In genomic region chr1:225965231-225965630, GRCh38 we compare ENCODE assay signal across 25 cellular contexts. TPM values are rescaled to one million over a fixed set of nuclear protein-coding genes. Genes with fewer than 3 reads are reported as not detected.
"Had no signal": no experiment of that assay in that cellular context is flagged by ENCODE, and none has a peak within 500 bp of the region (broad histone marks: within the 10 kb centered on the region; RNA-seq: fewer than 3 reads in every experiment).

No MANE protein-coding gene starts in this region.

- H3K9me3 Mint-ChIP-seq: activated naive CD8-positive, alpha-beta T cell treated with anti-CD3 and anti-CD28 coated beads, Interleukin-2, amount 10 ng/mL, durations not matched to agents 7 days and 5 days; activated T-helper 17 cell treated with anti-CD3 and anti-CD28 coated beads, Interleukin-2, amount 50 U/mL, for 72 hours had no signal

- H3K36me3 ChIP-seq: adrenal gland, breast epithelium, MG63, SJSA1 had no signal

- DNase-seq: activated CD4-positive, alpha-beta T cell treated with anti-CD3 and anti-CD28 coated beads for 48 hours; activated CD4-positive, alpha-beta T cell treated with anti-CD3 and anti-CD28 coated beads, Interleukin-2, amount 50 U/mL, for 4 hours; activated CD4-positive, CD25-positive, alpha-beta regulatory T cell treated with anti-CD3 and anti-CD28 coated beads, Interleukin-2, amount 50 U/mL, for 72 hours; activated CD8-positive, alpha-beta memory T cell treated with anti-CD3 and anti-CD28 coated beads for 24 hours; activated naive CD4-positive, alpha-beta T cell treated with anti-CD3 and anti-CD28 coated beads, Interleukin-2, amount 50 U/mL, for 16 hours; activated naive CD8-positive, alpha-beta T cell treated with anti-CD3 and anti-CD28 coated beads, Interleukin-2, amount 10 ng/mL, durations not matched to agents 7 days and 5 days; activated T-cell treated with anti-CD3 and anti-CD28 coated beads for 4 hours; aorta; caudate nucleus; MG63; MV-4-11; NCI-H1092 treated with DMSO at 0.1 percent for 48 hours; NCI-H1436; NCI-H1694 treated with DMSO at 0.1 percent for 48 hours; NCI-H2029 treated with DMSO at 0.1 percent for 48 hours; NCI-H510A treated with DMSO at 0.1 percent for 48 hours; PC-3; SHP77; T-helper 17 cell; T-helper 9 cell had no signal

- ATAC-seq: activated T-helper 17 cell treated with anti-CD3 and anti-CD28 coated beads, Interleukin-2, amount 50 U/mL, for 72 hours; PC-3; T-helper 17 cell; WTC11 had no signal

- H3K27ac ChIP-seq: breast epithelium, SJSA1 had no signal

- H3K4me1 Mint-ChIP-seq: activated T-helper 17 cell treated with anti-CD3 and anti-CD28 coated beads, Interleukin-2, amount 50 U/mL, for 72 hours; WTC11 had no signal

- H3K4me3 Mint-ChIP-seq: activated naive CD8-positive, alpha-beta T cell treated with anti-CD3 and anti-CD28 coated beads, Interleukin-2, amount 10 ng/mL, durations not matched to agents 7 days and 5 days; activated T-helper 17 cell treated with anti-CD3 and anti-CD28 coated beads, Interleukin-2, amount 50 U/mL, for 72 hours; T-helper 17 cell; WTC11 had no signal

- H3K4me3 ChIP-seq: adrenal gland, breast epithelium, MG63, SJSA1 had no signal

- H3K27me3 ChIP-seq: adrenal gland, breast epithelium, MG63, SJSA1 had no signal

- H3K4me1 ChIP-seq: adrenal gland, breast epithelium, SJSA1 had no signal

- H3K36me3 Mint-ChIP-seq: activated naive CD8-positive, alpha-beta T cell treated with anti-CD3 and anti-CD28 coated beads, Interleukin-2, amount 10 ng/mL, durations not matched to agents 7 days and 5 days had no signal

- H3K27me3 Mint-ChIP-seq: activated T-helper 17 cell treated with anti-CD3 and anti-CD28 coated beads, Interleukin-2, amount 50 U/mL, for 72 hours had no signal

- H3K9me3 ChIP-seq: adrenal gland, breast epithelium, SJSA1 had no signal

- H3K27ac Mint-ChIP-seq: activated naive CD8-positive, alpha-beta T cell treated with anti-CD3 and anti-CD28 coated beads, Interleukin-2, amount 10 ng/mL, durations not matched to agents 7 days and 5 days; activated T-helper 17 cell treated with anti-CD3 and anti-CD28 coated beads, Interleukin-2, amount 50 U/mL, for 72 hours; T-helper 17 cell; WTC11 had no signal

RNA-seq across cellular contexts. Expression of gene LEFTY2, which starts 24.2 kb away (rescaled TPM):
- total RNA-seq: activated naive CD8-positive, alpha-beta T cell treated with anti-CD3 and anti-CD28 coated beads, Interleukin-2, amount 10 ng/mL, durations not matched to agents 7 days and 5 days; activated T-helper 17 cell treated with anti-CD3 and anti-CD28 coated beads, Interleukin-2, amount 50 U/mL, for 72 hours; PC-3; SJSA1; T-helper 17 cell had no signal
